In the genomic region with DNA sequence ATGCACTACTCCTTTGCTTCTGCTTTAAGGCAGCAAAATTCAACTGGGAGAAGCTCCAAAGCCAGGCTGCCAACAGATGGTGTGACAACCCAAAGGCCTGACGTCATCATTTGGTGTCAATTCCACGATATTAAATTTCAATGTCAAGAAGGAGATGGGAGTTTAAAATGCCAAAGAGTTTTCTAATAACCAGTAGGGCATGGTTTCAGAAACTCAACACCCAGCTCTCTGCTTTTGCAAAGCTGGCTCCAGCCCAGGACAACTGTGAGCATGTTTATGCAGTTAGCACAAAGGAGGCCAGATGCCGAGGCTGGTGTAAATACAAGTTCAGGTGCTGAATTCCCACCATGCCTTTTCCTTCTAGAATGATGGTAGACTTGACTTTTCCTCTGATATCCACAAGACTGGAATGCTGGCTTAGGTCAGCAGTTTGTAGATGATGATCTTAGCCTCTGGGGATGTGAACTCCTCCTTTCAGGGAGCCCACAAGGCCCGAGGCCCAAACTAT, we compare ENCODE assay signal across 10 cellular contexts.
DNase-seq lines count a peak whose midpoint lies in the region; ATAC-seq, FAIRE-seq and TF ChIP-seq lines count a peak whose summit lies in the region.
"Had no signal": no experiment of that assay in that cellular context is flagged by ENCODE, and none has a peak within 500 bp of the region (broad histone marks: within the 10 kb centered on the region; RNA-seq: fewer than 3 reads in every experiment).

No MANE protein-coding gene starts in this region.

- H3K36me3 Mint-ChIP-seq in Calu3 (ENCODE audit: insufficient read depth, unreplicated experiment) = peaks cover 18% of the 10 kb centered on the region

- peak overlapping the region; percentile 62 for H3K4me3 ChIP-seq in adipocyte (ENCODE audit: low read length)
- H3K4me3 ChIP-seq in right cardiac atrium (ENCODE audit: low read length) = peak overlapping the region; percentile 55
- no peak overlapping the region for H3K4me3 ChIP-seq in uterus

- H3K4me1 Mint-ChIP-seq in Calu3 (ENCODE audit: low read depth, unreplicated experiment) = peaks cover 15% of the 10 kb centered on the region
- H3K4me1 Mint-ChIP-seq: B cell had no signal

- no peak overlapping the region for H3K4me3 Mint-ChIP-seq in Calu3 (ENCODE audit: low read depth, unreplicated experiment)
- H3K4me3 Mint-ChIP-seq: activated T-cell treated with anti-CD3 and anti-CD28 coated beads, Interleukin-2, amount 50 U/mL, for 4 hours; B cell had no signal

- no peaks in the 10 kb centered on the region for H3K27me3 ChIP-seq in adipocyte (replicated peaks; ENCODE audit: control insufficient read depth, insufficient read depth, low read length)
- H3K27me3 ChIP-seq in right cardiac atrium (ENCODE audit: control insufficient read depth, insufficient read depth) = no peaks in the 10 kb centered on the region
- H3K27me3 ChIP-seq in uterus = no peaks in the 10 kb centered on the region

- intact Hi-C loops in right cardiac atrium (cut with DNase I) (no loop called here), uterus (cut with DNase I; ENCODE audit: low total_unique reads) (no loop called here), Calu3 (cut with micrococcal nuclease; ENCODE audit: unreplicated experiment) (no loop called here)

- 28% methylated on average over 4 of the region's 4 CpGs for WGBS in right cardiac atrium

- peak; percentile 62 to 71 for ATAC-seq in right cardiac atrium
- ATAC-seq: activated T-cell treated with anti-CD3 and anti-CD28 coated beads, Interleukin-2, amount 50 U/mL, for 4 hours had no signal

- H3K36me3 ChIP-seq in adipocyte (ENCODE audit: control insufficient read depth, insufficient read depth, low read length, severe bottlenecking) (peaks cover 39% of the 10 kb centered on the region), uterus (no peaks in the 10 kb centered on the region)

- H3K9me3 Mint-ChIP-seq in Calu3 (ENCODE audit: low read depth, unreplicated experiment) = no peaks in the 10 kb centered on the region
- H3K9me3 Mint-ChIP-seq: activated T-cell treated with anti-CD3 and anti-CD28 coated beads, Interleukin-2, amount 50 U/mL, for 4 hours had no signal

- no peak for TF ChIP-seq POLR2A in uterus (IDR thresholded peaks at IDR 0.05)

- FAIRE-seq in RCC 7860 (lab: Jason Lieb, UNC) = no peak

- H3K4me1 ChIP-seq in adipocyte (ENCODE audit: control insufficient read depth, insufficient read depth, low read length) (peaks cover 57% of the 10 kb centered on the region), right cardiac atrium (ENCODE audit: control insufficient read depth, insufficient read depth, low read length) (peaks cover 12% of the 10 kb centered on the region), uterus (no peaks in the 10 kb centered on the region)

- peak overlapping the region; percentile 30 for H3K9ac ChIP-seq in adipocyte (ENCODE audit: low read length)

- H3K9me3 ChIP-seq in adipocyte (ENCODE audit: control insufficient read depth, low read length) (no peaks in the 10 kb centered on the region), right cardiac atrium (ENCODE audit: control insufficient read depth, low read length) (no peaks in the 10 kb centered on the region), uterus (no peaks in the 10 kb centered on the region)

- TF ChIP-seq CTCF in uterus (IDR thresholded peaks at IDR 0.05) (no peak), Calu3 (IDR thresholded peaks at IDR 0.05; ENCODE audit: unreplicated experiment) (no peak)

- H3K27ac ChIP-seq in right cardiac atrium (ENCODE audit: low read length) (peak overlapping the region; percentile 44), uterus (peak overlapping the region in 1 of 2 donors; percentile 62)

- BruUV-seq in Calu3 (replicated peaks; lab: Mats Ljungman, UMichigan) = no TSS peak

- H3K27me3 Mint-ChIP-seq in Calu3 (ENCODE audit: unreplicated experiment) = no peaks in the 10 kb centered on the region

- no peak overlapping the region for H3K27ac Mint-ChIP-seq in Calu3 (ENCODE audit: unreplicated experiment)
- H3K27ac Mint-ChIP-seq: B cell had no signal

- peak; percentile 19 for DNase-seq in NCI-H748 (lab: John Stamatoyannopoulos, UW; ENCODE audit: unreplicated experiment)
- DNase-seq in NCI-H748 treated with DMSO at 0.1 percent for 48 hours (lab: John Stamatoyannopoulos, UW) = no peak
- DNase-seq in adipocyte (ENCODE audit: low read depth) = peak; percentile 95
- peak; percentile 75 to 86 (median 78) for DNase-seq in right cardiac atrium
- DNase-seq in uterus = peak; percentile 39 to 52
- no peak for DNase-seq in Calu3
- DNase-seq in RCC 7860 (ENCODE audit: low spot score) = no peak
- DNase-seq in T-helper 2 cell = no peak
- DNase-seq: activated T-cell treated with anti-CD3 and anti-CD28 coated beads, Interleukin-2, amount 50 U/mL, for 4 hours had no signal

- CTCF ChIA-PET in Calu3 (lab: Charles Lee) = no interaction called here

Comparison
In these comparisons a context has a peak if more than half of its experiments do, and no peak if none do; other contexts are left out.
1. DNase-seq: peak in NCI-H748 (single experiment), adipocyte (single experiment), right cardiac atrium (3 of 3) and uterus (2 of 2); none in NCI-H748 treated with DMSO at 0.1 percent for 48 hours (single experiment), Calu3 (single experiment), RCC 7860 (single experiment) and T-helper 2 cell (0 of 5).
2. H3K4me3 ChIP-seq: peak in adipocyte (single experiment) and right cardiac atrium (single experiment); none in uterus (0 of 2).